In genomic region chr16:85056211-85056748, GRCh38 we compare ENCODE assay signal across 8 cellular contexts. TPM values are rescaled to one million over a fixed set of nuclear protein-coding genes. Genes with fewer than 3 reads are reported as not detected.
DNase-seq lines count a peak whose midpoint lies in the region; ATAC-seq and TF ChIP-seq lines count a peak whose summit lies in the region.

No MANE protein-coding gene starts in this region.

- DNase-seq in AG04450 (ENCODE audit: low read depth, low spot score): no peak
- no peak for DNase-seq in HFFc6
- DNase-seq in cardiac fibroblast (ENCODE audit: low read depth in 2 of 2): peak; percentile 33 to 51
- DNase-seq in mesendoderm: peak; percentile 63
- no peak for DNase-seq in Caco-2
- DNase-seq in SW 1271 (lab: John Stamatoyannopoulos, UW): no peak

- H3K4ac ChIP-seq in mesendoderm (ENCODE audit: low read depth, low read length): no peak overlapping the region

- no peak overlapping the region for H2BK15ac ChIP-seq in mesendoderm (replicated peaks; ENCODE audit: low read depth)

- no peak overlapping the region for H3K18ac ChIP-seq in mesendoderm (ENCODE audit: low read length)

- ATAC-seq in HG02870 (IDR thresholded peaks at IDR 0.05; ENCODE audit: unreplicated experiment): no peak
- ATAC-seq in HG03280 (IDR thresholded peaks at IDR 0.05; ENCODE audit: unreplicated experiment): no peak

- H3K4me3 ChIP-seq in AG04450 (ENCODE audit: low read depth, low read length): no peak overlapping the region; the same call in 1 of the 2 replicates
- no peak overlapping the region for H3K4me3 ChIP-seq in cardiac fibroblast (replicated peaks in 1 of 2; ENCODE audit: low read depth in 2 of 2, low read length in 2 of 2)
- no peak overlapping the region for H3K4me3 ChIP-seq in mesendoderm (ENCODE audit: low read length)
- no peak overlapping the region for H3K4me3 ChIP-seq in Caco-2 (ENCODE audit: low read depth, low read length)

- H3K56ac ChIP-seq in mesendoderm (ENCODE audit: low read length): no peak overlapping the region

- H3K4me3 Mint-ChIP-seq in HFFc6 (peak overlapping the region; percentile 87; the same call in 1 of the 2 replicates), Caco-2 (ENCODE audit: unreplicated experiment) (no peak overlapping the region)

- no peaks in the 10 kb centered on the region for H3K79me1 ChIP-seq in mesendoderm (ENCODE audit: low read length)

- H2BK5ac ChIP-seq in mesendoderm (ENCODE audit: low read length): no peak overlapping the region

- peak overlapping the region; percentile 75 for H3K27ac Mint-ChIP-seq in HFFc6
- H3K27ac Mint-ChIP-seq in Caco-2 (ENCODE audit: unreplicated experiment): no peak overlapping the region

- no peak overlapping the region for H2BK120ac ChIP-seq in mesendoderm (ENCODE audit: low read depth, low read length)

- no TSS peak for BruUV-seq in Caco-2 (replicated peaks; lab: Mats Ljungman, UMichigan)

- peak overlapping the region; percentile 75 for H3K27ac ChIP-seq in AG04450 (ENCODE audit: low read depth, low read length)
- H3K27ac ChIP-seq in mesendoderm (ENCODE audit: low read depth, low read length): no peak overlapping the region

- H3K79me2 ChIP-seq in mesendoderm (ENCODE audit: control insufficient read depth, insufficient read depth, low read length): no peaks in the 10 kb centered on the region

- H3K23ac ChIP-seq in mesendoderm (ENCODE audit: low read length): no peak overlapping the region

- H4K5ac ChIP-seq in mesendoderm (ENCODE audit: low read length): no peak overlapping the region

- no peaks in the 10 kb centered on the region for H3K4me1 ChIP-seq in mesendoderm (ENCODE audit: control insufficient read depth, low read depth, low read length)
- 0 out of 2 replicates have a peak, but pooled peaks cover under 1% of the 10 kb centered on the region for H3K4me1 ChIP-seq in Caco-2

- TF ChIP-seq CTCF in AG04450 (IDR thresholded peaks at IDR 0.05; ENCODE audit: low read depth, low read length) (peak; percentile 56), HFFc6 (IDR thresholded peaks at IDR 0.05) (peak; percentile 37; the same call in 1 of the 2 replicates), cardiac fibroblast (IDR thresholded peaks at IDR 0.05; ENCODE audit: low read depth, low read length) (peak; percentile 52), Caco-2 (IDR thresholded peaks at IDR 0.05; ENCODE audit: insufficient read depth in 1 of 2, low read depth in 1 of 2, low read length in 1 of 2, severe bottlenecking in 1 of 2, unreplicated experiment in 1 of 2) (peak in 1 of 2 experiments; percentile 51)

- H2AK5ac ChIP-seq in mesendoderm (ENCODE audit: low read length): no peak overlapping the region

- no peaks in the 10 kb centered on the region for H3K27me3 Mint-ChIP-seq in HFFc6 (ENCODE audit: insufficient read depth)
- H3K27me3 Mint-ChIP-seq in Caco-2 (ENCODE audit: insufficient read depth, unreplicated experiment): no peaks in the 10 kb centered on the region

- H3K36me3 Mint-ChIP-seq in HFFc6 (ENCODE audit: low read depth): no peaks in the 10 kb centered on the region
- no peaks in the 10 kb centered on the region for H3K36me3 Mint-ChIP-seq in Caco-2 (ENCODE audit: insufficient read depth, unreplicated experiment)

- H3K9me3 Mint-ChIP-seq in HFFc6 (no peaks in the 10 kb centered on the region), Caco-2 (ENCODE audit: unreplicated experiment) (no peaks in the 10 kb centered on the region)

- H3K4me1 Mint-ChIP-seq in HFFc6 (ENCODE audit: low read depth) (peaks cover 18% of the 10 kb centered on the region), Caco-2 (ENCODE audit: low read depth, unreplicated experiment) (peaks cover 15% of the 10 kb centered on the region)

- WGBS in mesendoderm (ENCODE audit: extremely low coverage, insufficient coverage, low lambda C conversion rate): no CpG with 5 or more reads among the region's 16 CpGs

- H3K4me2 ChIP-seq in mesendoderm (ENCODE audit: low read length): no peak overlapping the region

- H3K36me3 ChIP-seq in mesendoderm (ENCODE audit: control insufficient read depth, insufficient read depth, low read length) (no peaks in the 10 kb centered on the region), Caco-2 (ENCODE audit: control insufficient read depth, insufficient read depth, low read length) (no peaks in the 10 kb centered on the region)

- no peak overlapping the region for H4K8ac ChIP-seq in mesendoderm (ENCODE audit: low read depth, low read length)

- H3K9me3 ChIP-seq in AG04450 (ENCODE audit: control insufficient read depth, insufficient read depth, low read length): no peaks in the 10 kb centered on the region
- H3K9me3 ChIP-seq in Caco-2: no peaks in the 10 kb centered on the region

- POLR2A ChIA-PET in AG04450 (lab: Yijun Ruan, JAX) (no interaction called here), Caco-2 (lab: Charles Lee) (no interaction called here)

- CTCF ChIA-PET in AG04450 (lab: Charles Lee): interaction anchor here (1.0 to 2.1 kb wide), 7 partner anchors 9 to 85 kb away, joined by 3 to 5 read pairs (median 4); no protein-coding TSS in a partner anchor
- CTCF ChIA-PET in Caco-2 (lab: Charles Lee): interaction anchor here (0.7 to 1.5 kb wide), 5 partner anchors 9 to 83 kb away, joined by 3 to 19 read pairs (median 6); partner anchors contain the start of gene KIAA0513

- H3K9ac ChIP-seq in mesendoderm (ENCODE audit: low read length): no peak overlapping the region

- H3K27me3 ChIP-seq in AG04450 (ENCODE audit: control insufficient read depth, insufficient read depth, low read length) (no peaks in the 10 kb centered on the region), mesendoderm (ENCODE audit: insufficient read depth, low read length, poor library complexity) (no peaks in the 10 kb centered on the region), Caco-2 (replicated peaks; ENCODE audit: control insufficient read depth, insufficient read depth, low read length) (no peaks in the 10 kb centered on the region)

- intact Hi-C loops in Caco-2 (cut with micrococcal nuclease; ENCODE audit: unreplicated experiment): no loop called here

RNA-seq across cellular contexts. Expression of gene KIAA0513, which starts 28.7 kb away (rescaled TPM):
- 10.0 and 10.1 TPM in 2 replicates for polyA plus RNA-seq in AG04450 (2011; rRNA removed)
- polyA minus RNA-seq in AG04450 (2011; rRNA and poly(A)+ RNA removed): 26.9 and 30.0 TPM in 2 replicates
- 10 to 100 TPM; 12.5 to 15.4 (median 13.8) TPM for total RNA-seq in HFFc6 (2021; fragmentation: NEBNext Ultra II Directional; extraction: Animal tissue kit (Norgen Biotek cat#: 25700))
- 1.8 TPM for polyA plus RNA-seq in mesendoderm (2013, experiment 1 of 2)
- 2.2 TPM for polyA plus RNA-seq in mesendoderm (2013, experiment 2 of 2)
- total RNA-seq in Caco-2 (2022): 7.1 and 7.9 TPM in 2 replicates

RNA-seq across cellular contexts. Expression of gene ZDHHC7, which starts 44.9 kb away (rescaled TPM):
- polyA plus RNA-seq in AG04450 (2011; rRNA removed): 136 and 150 TPM in 2 replicates
- 117 and 131 TPM in 2 replicates for polyA minus RNA-seq in AG04450 (2011; rRNA and poly(A)+ RNA removed)
- total RNA-seq in HFFc6 (2021; fragmentation: NEBNext Ultra II Directional; extraction: Animal tissue kit (Norgen Biotek cat#: 25700)): 10 to 100 TPM; 73.9 to 90.4 (median 78.1) TPM
- polyA plus RNA-seq in mesendoderm (2013, experiment 1 of 2): 28.5 TPM
- polyA plus RNA-seq in mesendoderm (2013, experiment 2 of 2): 27.8 TPM
- 82.8 and 85.7 TPM in 2 replicates for total RNA-seq in Caco-2 (2022)

RNA-seq across cellular contexts. Expression of gene CIBAR2, which starts 56.0 kb away (rescaled TPM):
- 0.31 and 0.41 TPM in 2 replicates for polyA plus RNA-seq in AG04450 (2011; rRNA removed)
- not detected in 2 replicates for polyA minus RNA-seq in AG04450 (2011; rRNA and poly(A)+ RNA removed)
- not detected for total RNA-seq in HFFc6 (2021; fragmentation: NEBNext Ultra II Directional; extraction: Animal tissue kit (Norgen Biotek cat#: 25700))
- 0.07 TPM for polyA plus RNA-seq in mesendoderm (2013, experiment 1 of 2)
- polyA plus RNA-seq in mesendoderm (2013, experiment 2 of 2): not detected
- total RNA-seq in Caco-2 (2022): not detected in 2 replicates

Comparison
In these comparisons a context has a peak if more than half of its experiments do, and no peak if none do; other contexts are left out.
1. DNase-seq: peak in cardiac fibroblast (2 of 2) and mesendoderm (single experiment); none in AG04450 (single experiment), HFFc6 (single experiment), Caco-2 (0 of 2) and SW 1271 (0 of 2).